In genomic region chr15:89104172-89104564, GRCh38 we compare ENCODE assay signal across 11 cellular contexts. TPM values are rescaled to one million over a fixed set of nuclear protein-coding genes. Genes with fewer than 3 reads are reported as not detected.
DNase-seq lines count a peak whose midpoint lies in the region; ATAC-seq, FAIRE-seq and TF ChIP-seq lines count a peak whose summit lies in the region.
"Had no signal": no experiment of that assay in that cellular context is flagged by ENCODE, and none has a peak within 500 bp of the region (broad histone marks: within the 10 kb centered on the region; RNA-seq: fewer than 3 reads in every experiment).

No MANE protein-coding gene starts in this region.

- POLR2A ChIA-PET in HCT116 (lab: Charles Lee), result interaction anchor here (1.2 to 2.4 kb wide), 2 partner anchors 12 to 16 kb away, joined by 3 to 6 read pairs; partner anchors contain the start of gene ABHD2

- H4K20me1 ChIP-seq in HCT116 (ENCODE audit: insufficient read depth), result no peaks in the 10 kb centered on the region

- H3K4me1 ChIP-seq in HCT116 (ENCODE audit: control insufficient read depth in 1 of 2, insufficient read depth in 2 of 2, low read length in 2 of 2) (peaks cover 33 to 73% of the 10 kb centered on the region in 2 experiments), skeletal muscle tissue (ENCODE audit: control insufficient read depth in 3 of 3, insufficient read depth in 3 of 3, low read length in 3 of 3) (peaks cover 42 to 60% (median 49%) of the 10 kb centered on the region in 3 donors)

- H3K4me3 ChIP-seq in HCT116 (replicated peaks in 1 of 2; ENCODE audit: low read depth in 1 of 2, low read length in 2 of 2) (no peak overlapping the region), skeletal muscle tissue (ENCODE audit: low read length in 3 of 3) (no peak overlapping the region)

- CTCF ChIA-PET in HCT116 (lab: Charles Lee), result interaction anchor here (1.9 kb wide), 1 partner anchor 23 kb away, joined by 7 read pairs; no protein-coding TSS in a partner anchor

- no peak for FAIRE-seq in HTR-8/SVneo (lab: Jason Lieb, UNC)

- BruUV-seq in HCT116 (replicated peaks; lab: Mats Ljungman, UMichigan), result no TSS peak

- H3K36me3 ChIP-seq in HCT116 (ENCODE audit: control insufficient read depth in 1 of 2, insufficient read depth in 2 of 2, low read length in 2 of 2) (no peaks in the 10 kb centered on the region), skeletal muscle tissue (ENCODE audit: control insufficient read depth in 3 of 3, insufficient read depth in 3 of 3, low read length in 3 of 3) (no peaks in the 10 kb centered on the region)

- RAD21 ChIA-PET in HCT116 (lab: Charles Lee; ENCODE audit: low non-redundant PET in 1 of 2, low total read pairs in 2 of 2, uncharacterized antibody in 2 of 2, unreplicated experiment in 2 of 2), result no interaction called here

- TF ChIP-seq CTCF in HCT116 (IDR thresholded peaks at IDR 0.05 in 2 of 3, conservative IDR thresholded peaks at IDR 0.05 in 1 of 3; ENCODE audit: borderline replicate concordance in 1 of 3, insufficient read depth in 1 of 3, low read depth in 2 of 3, low read length in 2 of 3), result no peak

- ATAC-seq in HCT116 (no peak), HG03045 (IDR thresholded peaks at IDR 0.05; ENCODE audit: unreplicated experiment) (no peak), GM21381 (IDR thresholded peaks at IDR 0.05; ENCODE audit: unreplicated experiment) (no peak)

- H3K9me3 ChIP-seq in HCT116 (ENCODE audit: control insufficient read depth in 1 of 2, insufficient read depth in 1 of 2, low read depth in 1 of 2, low read length in 2 of 2) (no peaks in the 10 kb centered on the region), skeletal muscle tissue (ENCODE audit: control insufficient read depth in 3 of 3, low read length in 3 of 3) (no peaks in the 10 kb centered on the region)

- intact Hi-C loops in HCT116 (cut with micrococcal nuclease), result no loop called here

- H3K9ac ChIP-seq in HCT116 (ENCODE audit: low read length), result no peak overlapping the region
- no peak overlapping the region for H3K9ac ChIP-seq in skeletal muscle tissue (ENCODE audit: low read depth in 1 of 3, low read length in 3 of 3)

- H3K27ac ChIP-seq in HCT116 (ENCODE audit: low read depth, low read length) (no peak overlapping the region), cingulate gyrus (ENCODE audit: low read depth, low read length) (peak overlapping the region; percentile 82), skeletal muscle tissue (ENCODE audit: low read depth, low read length) (peak overlapping the region; percentile 77)

- peaks cover 9% of the 10 kb centered on the region; the same call in 1 of the 2 replicates for H3K79me2 ChIP-seq in HCT116 (ENCODE audit: insufficient read depth, low read length)

- DNase-seq in HCT116 (ENCODE audit: low read depth, low spot score), result no peak
- DNase-seq in kidney tubule cell (ENCODE audit: low spot score), result peak; percentile 39
- no peak for DNase-seq in SK-N-DZ (ENCODE audit: low spot score)
- DNase-seq in HTR-8/SVneo (ENCODE audit: insufficient read length, low spot score), result no peak
- DNase-seq: activated T-cell treated with anti-CD3 and anti-CD28 coated beads, Interleukin-2, amount 50 U/mL, for 48 hours; CD4-positive, CD25-positive, alpha-beta regulatory T cell; NCI-H187 treated with DMSO at 0.1 percent for 48 hours had no signal

- TF ChIP-seq POLR2A in HCT116 (IDR thresholded peaks at IDR 0.05; ENCODE audit: borderline replicate concordance, extremely low read depth, insufficient read depth, insufficient read length), result no peak

- H3K27me3 ChIP-seq in HCT116 (ENCODE audit: insufficient read depth, low read length) (no peaks in the 10 kb centered on the region), skeletal muscle tissue (ENCODE audit: control insufficient read depth in 3 of 3, insufficient read depth in 3 of 3, low read length in 3 of 3) (no peaks in the 10 kb centered on the region)

- no peak overlapping the region for H2AFZ ChIP-seq in HCT116 (ENCODE audit: low read depth, low read length, poor library complexity, severe bottlenecking)

- H3K9me2 ChIP-seq in HCT116 (ENCODE audit: insufficient read depth), result no peaks in the 10 kb centered on the region

- no peak for TF ChIP-seq RAD21 in HCT116 (IDR thresholded peaks at IDR 0.05; ENCODE audit: low read depth)

- H3K4me2 ChIP-seq in HCT116 (ENCODE audit: low read length), result peak overlapping the region; percentile 52; the same call in 1 of the 2 replicates

TF ChIP-seq in HCT116, 20 proteins besides CTCF, POLR2A, EP300 and RAD21:
- TF ChIP-seq JUND (IDR thresholded peaks at IDR 0.05) (no peak), EGR1 (IDR thresholded peaks at IDR 0.05; ENCODE audit: low read depth) (no peak), FOSL1 (IDR thresholded peaks at IDR 0.05; ENCODE audit: low read depth) (no peak), ATF3 (IDR thresholded peaks at IDR 0.05) (no peak), CBX3 (IDR thresholded peaks at IDR 0.05; ENCODE audit: low read depth) (no peak), ZNF274 (IDR thresholded peaks at IDR 0.05; ENCODE audit: low read depth, low read length) (no peak), ZFX (IDR thresholded peaks at IDR 0.05) (no peak), YY1 (IDR thresholded peaks at IDR 0.05; ENCODE audit: extremely low read depth, insufficient replicate concordance, low read depth, low read length) (no peak), SRF (IDR thresholded peaks at IDR 0.05; ENCODE audit: low read depth) (no peak), REST (IDR thresholded peaks at IDR 0.05; ENCODE audit: low read depth) (no peak), ELF1 (IDR thresholded peaks at IDR 0.05; ENCODE audit: borderline replicate concordance, low read depth) (no peak), SP1 (IDR thresholded peaks at IDR 0.05; ENCODE audit: low read depth) (no peak), ZBTB33 (IDR thresholded peaks at IDR 0.05; ENCODE audit: extremely low read depth, insufficient replicate concordance, low read length) (no peak), TCF7L2 (IDR thresholded peaks at IDR 0.05; ENCODE audit: borderline replicate concordance, extremely low read depth, insufficient read depth, insufficient read length) (no peak), POLR2AphosphoS5 (IDR thresholded peaks at IDR 0.05; ENCODE audit: low read depth, low read length) (no peak), EZH2 (IDR thresholded peaks at IDR 0.05) (no peak)

RNA-seq across cellular contexts. Expression of gene ABHD2, which starts 15.9 kb away (rescaled TPM):
- 40.8 TPM for total RNA-seq in HCT116 (2021; ENCODE audit: unreplicated experiment)
- 23.2 and 26.8 TPM in 2 replicates for polyA plus RNA-seq in HCT116 (2012)
- total RNA-seq in skeletal muscle tissue, result 23.0 TPM
- 8.2 and 13.7 TPM in 2 replicates for polyA plus RNA-seq in SK-N-DZ (2014; cell fraction: cytosol; rRNA removed)
- 3.5 and 5.1 TPM in 2 replicates for polyA plus RNA-seq in SK-N-DZ (2014; cell fraction: nucleus; rRNA removed)
